Comparison of ENCODE assay signal across 8 cellular contexts in genomic region chr12:57519758-57520007, GRCh38. TPM values are rescaled to one million over a fixed set of nuclear protein-coding genes. Genes with fewer than 3 reads are reported as not detected.
DNase-seq lines count a peak whose midpoint lies in the region; ATAC-seq and TF ChIP-seq lines count a peak whose summit lies in the region.

No MANE protein-coding gene starts in this region.

- 0 to 1% methylated on average over 2 to 3 of the region's 3 CpGs for WGBS in endodermal cell (ENCODE audit: insufficient coverage in 1 of 2, insufficient read length in 1 of 2), 2 experiments

- H3K9me3 ChIP-seq in SK-N-MC (ENCODE audit: low read depth, low read length) (no peaks in the 10 kb centered on the region), endodermal cell (ENCODE audit: control insufficient read depth, low read length) (no peaks in the 10 kb centered on the region)

- H3K27ac Mint-ChIP-seq in endodermal cell (peak overlapping the region; percentile 99), osteocyte (ENCODE audit: unreplicated experiment) (peak overlapping the region; percentile 99)

- no peaks in the 10 kb centered on the region for H3K27me3 ChIP-seq in H7 (ENCODE audit: control insufficient read depth, insufficient read depth, low read length)
- H3K27me3 ChIP-seq in endodermal cell (ENCODE audit: control insufficient read depth, insufficient read depth, low read length, poor library complexity, severe bottlenecking): no peaks in the 10 kb centered on the region

- H3K27me3 Mint-ChIP-seq in endodermal cell (ENCODE audit: insufficient read depth): no peaks in the 10 kb centered on the region
- no peaks in the 10 kb centered on the region for H3K27me3 Mint-ChIP-seq in osteocyte (ENCODE audit: unreplicated experiment)

- ATAC-seq in HG03045 (IDR thresholded peaks at IDR 0.05; ENCODE audit: unreplicated experiment) (no peak), GM19467 (IDR thresholded peaks at IDR 0.05; ENCODE audit: unreplicated experiment) (no peak)

- H3K36me3 ChIP-seq in H7 (replicated peaks; ENCODE audit: control insufficient read depth, insufficient read depth, low read length) (peaks cover 37% of the 10 kb centered on the region), SK-N-MC (ENCODE audit: insufficient read depth, low read length) (peaks cover 62% of the 10 kb centered on the region), endodermal cell (ENCODE audit: control insufficient read depth, insufficient read depth, low read length) (peaks cover 56% of the 10 kb centered on the region)

- DNase-seq in H7 (peak; percentile 37), SK-N-MC (ENCODE audit: low read depth, low spot score) (no peak), endodermal cell (peak; percentile 88), osteocyte (ENCODE audit: extremely low spot score, unreplicated experiment) (no peak), dermis blood vessel endothelial cell (no peak), cerebellar cortex (ENCODE audit: low spot score) (no peak)

- H3K4me3 ChIP-seq in H7 (ENCODE audit: insufficient read depth, low read depth, low read length): peak overlapping the region; percentile 83
- peak overlapping the region; percentile 94 for H3K4me3 ChIP-seq in SK-N-MC
- H3K4me3 ChIP-seq in endodermal cell (ENCODE audit: low read length): peak overlapping the region; percentile 96

- H3K9ac ChIP-seq in SK-N-MC (ENCODE audit: insufficient read length): peak overlapping the region; percentile 98
- peak overlapping the region; percentile 98 for H3K9ac ChIP-seq in endodermal cell (ENCODE audit: extremely low read depth, low read length, poor library complexity, severe bottlenecking)

- H3K27ac ChIP-seq in SK-N-MC: peak overlapping the region; percentile 93
- H3K27ac ChIP-seq in endodermal cell (ENCODE audit: low read depth, low read length): peak overlapping the region; percentile 93

- H3K4me3 Mint-ChIP-seq in endodermal cell (peak overlapping the region; percentile 93), osteocyte (ENCODE audit: unreplicated experiment) (peak overlapping the region; percentile 93)

- TF ChIP-seq CTCF in endodermal cell (conservative IDR thresholded peaks at IDR 0.05) (no peak), osteocyte (IDR thresholded peaks at IDR 0.05) (no peak)

- peaks cover 9% of the 10 kb centered on the region for H3K4me1 ChIP-seq in endodermal cell (ENCODE audit: control insufficient read depth, insufficient read depth, low read length)

- H3K9me3 Mint-ChIP-seq in endodermal cell (no peaks in the 10 kb centered on the region), osteocyte (ENCODE audit: unreplicated experiment) (no peaks in the 10 kb centered on the region)

- peaks cover 55% of the 10 kb centered on the region for H3K4me1 Mint-ChIP-seq in endodermal cell
- H3K4me1 Mint-ChIP-seq in osteocyte (ENCODE audit: unreplicated experiment): peaks cover 70% of the 10 kb centered on the region

- peaks cover 48% of the 10 kb centered on the region for H3K36me3 Mint-ChIP-seq in endodermal cell (ENCODE audit: low read depth)
- H3K36me3 Mint-ChIP-seq in osteocyte (ENCODE audit: unreplicated experiment): peaks cover 43% of the 10 kb centered on the region

RNA-seq across cellular contexts. Expression of gene DDIT3, which starts 0.6 kb away (rescaled TPM):
- total RNA-seq in H7 (2014; rRNA removed; shearing (Covaris generic)): 7.1 and 8.3 TPM in 2 replicates
- 10 to 100 TPM in 1 of 2 donors, 1 to 10 TPM in 1; 9.9 to 12.4 TPM for total RNA-seq in endodermal cell
- 19.7 TPM for polyA plus RNA-seq in endodermal cell (2013, experiment 1 of 2)
- 12.3 TPM for polyA plus RNA-seq in endodermal cell (2013, experiment 2 of 2)
- 89.9 and 95.7 TPM in 2 replicates for total RNA-seq in osteocyte
- 7.5 and 11.4 TPM in 2 replicates for total RNA-seq in dermis blood vessel endothelial cell

RNA-seq across cellular contexts. Expression of gene MBD6, which starts 2.9 kb away (rescaled TPM):
- total RNA-seq in H7 (2014; rRNA removed; shearing (Covaris generic)): 3.8 and 4.2 TPM in 2 replicates
- total RNA-seq in endodermal cell (10 to 100 TPM; 49.2 to 88.2 TPM), osteocyte (104 and 105 TPM in 2 replicates), dermis blood vessel endothelial cell (12.8 and 17.0 TPM in 2 replicates)
- 42.9 TPM for polyA plus RNA-seq in endodermal cell (2013, experiment 1 of 2)
- 32.4 TPM for polyA plus RNA-seq in endodermal cell (2013, experiment 2 of 2)

RNA-seq across cellular contexts. Expression of gene DCTN2, which starts 27.3 kb away (rescaled TPM):
- total RNA-seq in H7 (2014; rRNA removed; shearing (Covaris generic)): 98.2 and 125 TPM in 2 replicates
- total RNA-seq in endodermal cell (100 to 1,000 TPM; 110 to 114 TPM), osteocyte (149 and 155 TPM in 2 replicates), dermis blood vessel endothelial cell (109 and 113 TPM in 2 replicates)
- 164 TPM for polyA plus RNA-seq in endodermal cell (2013, experiment 1 of 2)
- polyA plus RNA-seq in endodermal cell (2013, experiment 2 of 2): 157 TPM

RNA-seq across cellular contexts. Expression of gene KIF5A, which starts 30.2 kb away (rescaled TPM):
- total RNA-seq in H7 (2014; rRNA removed; shearing (Covaris generic)): 1.0 and 1.3 TPM in 2 replicates
- total RNA-seq in endodermal cell (1 to 10 TPM; 2.3 to 4.5 TPM), osteocyte (0.43 and 0.73 TPM in 2 replicates), dermis blood vessel endothelial cell (0.09 and 0.17 TPM in 2 replicates)
- polyA plus RNA-seq in endodermal cell (2013, experiment 1 of 2): 17.2 TPM
- polyA plus RNA-seq in endodermal cell (2013, experiment 2 of 2): 14.5 TPM

RNA-seq across cellular contexts. Expression of gene MARS1, which starts 31.8 kb away (rescaled TPM):
- 223 and 297 TPM in 2 replicates for total RNA-seq in H7 (2014; rRNA removed; shearing (Covaris generic))
- 100 to 1,000 TPM; 254 to 263 TPM for total RNA-seq in endodermal cell
- 194 TPM for polyA plus RNA-seq in endodermal cell (2013, experiment 1 of 2)
- polyA plus RNA-seq in endodermal cell (2013, experiment 2 of 2): 152 TPM
- 364 and 401 TPM in 2 replicates for total RNA-seq in osteocyte
- 71.6 and 81.2 TPM in 2 replicates for total RNA-seq in dermis blood vessel endothelial cell

Comparison
In these comparisons a context has a peak if more than half of its experiments do, and no peak if none do; other contexts are left out.
1. DNase-seq: peak in H7 (single experiment) and endodermal cell (single experiment); none in SK-N-MC (single experiment), osteocyte (single experiment), dermis blood vessel endothelial cell (single experiment) and cerebellar cortex (single experiment).
2. Peak in every context shown above with its lines, with median percentiles within 50 percentile points of each other: H3K4me3 ChIP-seq.